In the genomic region with DNA sequence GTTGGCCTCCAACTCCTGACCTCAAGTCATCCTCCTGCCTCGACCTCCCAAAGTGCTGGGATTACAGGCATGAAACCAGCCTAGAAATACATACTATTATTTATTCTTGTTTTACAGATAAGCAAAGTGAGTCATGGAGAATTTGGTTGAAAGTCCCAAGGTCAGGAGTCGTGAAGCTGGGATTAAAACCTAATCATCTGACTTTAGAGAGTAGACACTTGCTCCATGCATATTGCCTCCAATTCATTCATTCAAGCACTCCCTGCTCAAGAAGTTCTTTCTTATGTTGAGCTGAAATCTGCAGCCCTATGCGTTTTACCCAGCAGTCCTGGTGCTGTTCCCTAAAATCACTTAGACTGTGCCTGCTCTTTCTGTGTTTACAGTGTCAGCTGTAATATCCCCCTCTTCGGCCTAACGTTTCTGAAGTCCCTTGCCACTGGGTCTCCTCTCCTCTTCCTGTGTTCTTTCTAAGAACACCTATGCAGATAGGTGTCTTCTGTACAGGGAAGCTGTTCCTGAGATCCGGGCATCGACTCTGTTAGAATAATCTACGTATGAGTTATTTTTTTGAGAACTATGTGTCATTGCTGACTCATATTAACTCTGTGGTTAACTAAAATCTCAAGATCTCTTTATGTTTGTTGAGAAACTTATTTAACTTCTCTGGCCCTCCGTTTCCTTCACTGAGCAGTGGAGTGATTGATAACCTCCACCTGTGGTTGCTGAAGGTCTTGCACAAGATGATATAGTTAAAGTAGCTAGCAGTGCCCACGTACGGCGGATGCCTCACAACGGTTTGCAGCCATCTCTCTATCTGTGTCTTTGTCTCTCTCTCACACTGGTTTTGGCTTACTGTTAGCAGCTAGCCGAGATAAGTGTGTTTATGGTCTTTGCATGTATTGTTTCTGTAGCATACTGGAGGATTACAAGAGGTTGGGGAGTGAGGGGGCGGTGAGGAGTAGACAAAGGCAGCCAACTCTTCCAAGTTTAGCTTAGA, we compare ENCODE assay signal across 8 cellular contexts. TPM values are rescaled to one million over a fixed set of nuclear protein-coding genes. Genes with fewer than 3 reads are reported as not detected.
DNase-seq lines count a peak whose midpoint lies in the region; ATAC-seq and TF ChIP-seq lines count a peak whose summit lies in the region.

No MANE protein-coding gene starts in this region.

- peak; percentile 40 for ATAC-seq in GM21360 (IDR thresholded peaks at IDR 0.05; ENCODE audit: unreplicated experiment)
- ATAC-seq in HG03025 (IDR thresholded peaks at IDR 0.05; ENCODE audit: low FRiP score, unreplicated experiment) = no peak
- no peak for ATAC-seq in left ventricle myocardium superior

- peaks cover 79% of the 10 kb centered on the region for H3K4me1 Mint-ChIP-seq in activated CD4-positive, alpha-beta memory T cell treated with anti-CD3 and anti-CD28 coated beads, Interleukin-2, amount 10 ng/mL, durations not matched to agents 7 days and 5 days

- H3K27me3 Mint-ChIP-seq in activated CD4-positive, alpha-beta memory T cell treated with anti-CD3 and anti-CD28 coated beads, Interleukin-2, amount 10 ng/mL, durations not matched to agents 7 days and 5 days = no peaks in the 10 kb centered on the region

- H3K27ac Mint-ChIP-seq in activated CD4-positive, alpha-beta memory T cell treated with anti-CD3 and anti-CD28 coated beads, Interleukin-2, amount 10 ng/mL, durations not matched to agents 7 days and 5 days = peak overlapping the region; percentile 97

- no peak overlapping the region for H2AFZ ChIP-seq in Karpas-422 (ENCODE audit: low read length)

- no peaks in the 10 kb centered on the region for H3K27me3 ChIP-seq in Karpas-422 (ENCODE audit: low read length)

- H3K36me3 ChIP-seq in Karpas-422 (ENCODE audit: insufficient read depth, low read length) = peaks cover 6% of the 10 kb centered on the region

- H3K4me3 ChIP-seq in Karpas-422 (ENCODE audit: low read length) (peak overlapping the region; percentile 38), epithelial cell of esophagus (ENCODE audit: low read length) (no peak overlapping the region)

- H3K9ac ChIP-seq in Karpas-422 (ENCODE audit: low read length) = peak overlapping the region; percentile 40

- peaks cover 62% of the 10 kb centered on the region for H3K36me3 Mint-ChIP-seq in activated CD4-positive, alpha-beta memory T cell treated with anti-CD3 and anti-CD28 coated beads, Interleukin-2, amount 10 ng/mL, durations not matched to agents 7 days and 5 days (ENCODE audit: low read depth)

- POLR2A ChIA-PET in activated CD4-positive, alpha-beta memory T cell treated with anti-CD3 and anti-CD28 coated beads, Interleukin-2, amount 10 ng/mL, durations not matched to agents 7 days and 5 days (lab: Charles Lee) = interaction anchor here (0.8 to 4.6 kb wide), 21 partner anchors 9 to 804 kb away, joined by 3 to 65 read pairs (median 4); a partner anchor contains a TSS

- no peaks in the 10 kb centered on the region for H3K9me3 Mint-ChIP-seq in activated CD4-positive, alpha-beta memory T cell treated with anti-CD3 and anti-CD28 coated beads, Interleukin-2, amount 10 ng/mL, durations not matched to agents 7 days and 5 days

- peaks cover 83% of the 10 kb centered on the region for H3K4me1 ChIP-seq in Karpas-422 (ENCODE audit: low read length)

- CTCF ChIA-PET in activated CD4-positive, alpha-beta memory T cell treated with anti-CD3 and anti-CD28 coated beads, Interleukin-2, amount 10 ng/mL, durations not matched to agents 7 days and 5 days (lab: Charles Lee) = interaction anchor here (1.0 to 1.4 kb wide), 8 partner anchors 21 to 433 kb away, joined by 3 to 4 read pairs (median 3); a partner anchor contains a TSS

- DNase-seq in AML-193 (lab: John Stamatoyannopoulos, UW) = peak; percentile 83 to 91
- peak; percentile 53 for DNase-seq in Karpas-422
- DNase-seq in activated CD4-positive, alpha-beta memory T cell treated with anti-CD3 and anti-CD28 coated beads, Interleukin-2, amount 10 ng/mL, durations not matched to agents 7 days and 5 days = peak; percentile 79
- DNase-seq in epithelial cell of esophagus (ENCODE audit: low read depth) = peak; percentile 87
- DNase-seq in stimulated activated CD4-positive, alpha-beta T cell treated with anti-CD3 and anti-CD28 coated beads, Interleukin-1b, Interleukin-23, amount 100 ng/mL, for 1 hour (ENCODE audit: low read depth in 2 of 2) = peak; percentile 15 to 24
- no peak for DNase-seq in left ventricle myocardium superior

- no peak for TF ChIP-seq CTCF in epithelial cell of esophagus (IDR thresholded peaks at IDR 0.05; ENCODE audit: insufficient read depth, low read depth, low read length, missing control alignments)

- no peaks in the 10 kb centered on the region for H3K9me3 ChIP-seq in Karpas-422 (ENCODE audit: low read length)

- intact Hi-C loops in left ventricle myocardium superior (cut with micrococcal nuclease) = no loop called here

- H3K9me2 ChIP-seq in Karpas-422 (replicated peaks; ENCODE audit: insufficient read depth, low read length) = no peaks in the 10 kb centered on the region

- peaks cover 83% of the 10 kb centered on the region for H3K79me2 ChIP-seq in Karpas-422 (ENCODE audit: low read length)

- peak overlapping the region; percentile 54 for H3K4me2 ChIP-seq in Karpas-422 (ENCODE audit: low read depth, low read length, poor library complexity, severe bottlenecking)

- peak overlapping the region; percentile 35 for H3K27ac ChIP-seq in Karpas-422 (ENCODE audit: low read length)

- H4K20me1 ChIP-seq in Karpas-422 (ENCODE audit: insufficient read depth, low read depth, low read length) = no peaks in the 10 kb centered on the region

- H3K4me3 Mint-ChIP-seq in activated CD4-positive, alpha-beta memory T cell treated with anti-CD3 and anti-CD28 coated beads, Interleukin-2, amount 10 ng/mL, durations not matched to agents 7 days and 5 days = peak overlapping the region; percentile 77

RNA-seq across cellular contexts. Expression of a gene that starts 4.6 kb away (rescaled TPM):
- total RNA-seq in Karpas-422 (2014; rRNA removed; shearing (Covaris generic); ENCODE audit: low replicate concordance) = 314 and 512 TPM in 2 replicates
- 100 to 1,000 TPM; 230 to 238 TPM for total RNA-seq in activated CD4-positive, alpha-beta memory T cell treated with anti-CD3 and anti-CD28 coated beads, Interleukin-2, amount 10 ng/mL, durations not matched to agents 7 days and 5 days
- 10.1 TPM for total RNA-seq in left ventricle myocardium superior

Comparison
In these comparisons a context has a peak if more than half of its experiments do, and no peak if none do; other contexts are left out.
1. RNA of a gene that starts 4.6 kb away (total RNA-seq): 314 to 512 TPM in Karpas-422 and 230 to 238 TPM in activated CD4-positive, alpha-beta memory T cell treated with anti-CD3 and anti-CD28 coated beads, Interleukin-2, amount 10 ng/mL, durations not matched to agents 7 days and 5 days; 10.1 TPM in left ventricle myocardium superior (single experiment); every median in the first group is over 10 times any median in the second.